ENCODE assay signal across 19 cellular contexts in the genomic region with DNA sequence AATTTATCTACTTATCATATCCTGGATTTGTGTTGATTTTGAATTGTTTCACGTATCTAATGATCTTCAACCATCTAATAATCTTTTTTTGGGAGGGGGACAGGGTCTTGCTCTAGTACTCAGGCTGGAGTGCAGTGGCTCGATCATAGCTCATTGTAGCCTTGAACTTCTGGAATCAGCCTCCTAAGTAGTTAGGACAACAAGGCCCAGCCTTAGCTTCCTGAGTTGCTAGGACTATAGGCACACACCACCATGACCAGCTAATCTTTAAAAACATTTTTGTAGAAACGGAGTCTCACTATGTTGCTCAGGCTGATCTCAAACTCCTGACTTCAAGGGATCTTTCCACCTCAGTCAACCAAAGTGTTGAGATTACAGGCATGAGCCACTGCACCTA.
"Had no signal": no experiment of that assay in that cellular context is flagged by ENCODE, and none has a peak within 500 bp of the region (broad histone marks: within the 10 kb centered on the region; RNA-seq: fewer than 3 reads in every experiment).

No MANE protein-coding gene starts in this region.

- H3K9me3 Mint-ChIP-seq: activated naive CD4-positive, alpha-beta T cell treated with anti-CD3 and anti-CD28 coated beads, Interleukin-2, amount 50 U/mL, for 72 hours; endodermal cell; natural killer cell had no signal

- H3K4me1 Mint-ChIP-seq: endodermal cell, natural killer cell had no signal

- DNase-seq: activated CD4-positive, alpha-beta T cell treated with anti-CD3 and anti-CD28 coated beads, Interleukin-2, amount 50 U/mL, for 1 hour; activated CD4-positive, CD25-positive, alpha-beta regulatory T cell treated with anti-CD3 and anti-CD28 coated beads, Interleukin-2, amount 50 U/mL, for 72 hours; activated CD8-positive, alpha-beta memory T cell treated with anti-CD3 and anti-CD28 coated beads, Interleukin-2, amount 50 U/mL, for 4 hours; activated gamma-delta T cell; adrenal gland; dorsolateral prefrontal cortex; endodermal cell; foreskin keratinocyte; mesendoderm; natural killer cell; stimulated activated CD4-positive, alpha-beta T cell treated with anti-CD3 and anti-CD28 coated beads, Interleukin-4, amount 100 ng/mL, for 1 hour; upper lobe of left lung had no signal

- H3K36me3 ChIP-seq: adrenal gland, thoracic aorta had no signal

- H3K27ac ChIP-seq: adrenal gland, foreskin keratinocyte, hepatocyte, neutrophil, parathyroid adenoma, thoracic aorta, upper lobe of left lung had no signal

- H3K27ac Mint-ChIP-seq: activated naive CD4-positive, alpha-beta T cell treated with anti-CD3 and anti-CD28 coated beads, Interleukin-2, amount 50 U/mL, for 72 hours; endodermal cell; natural killer cell had no signal

- H3K9me3 ChIP-seq: adrenal gland, neutrophil, thoracic aorta, upper lobe of left lung had no signal

- H3K36me3 Mint-ChIP-seq: natural killer cell had no signal

- H3K4me3 Mint-ChIP-seq: endodermal cell, natural killer cell had no signal

- ATAC-seq: activated naive CD4-positive, alpha-beta T cell treated with anti-CD3 and anti-CD28 coated beads, Interleukin-2, amount 50 U/mL, for 72 hours; foreskin keratinocyte; natural killer cell; sciatic nerve had no signal

- H3K4me3 ChIP-seq: adrenal gland, dorsolateral prefrontal cortex, hepatocyte, smooth muscle cell, thoracic aorta, upper lobe of left lung had no signal

- H3K4me1 ChIP-seq: foreskin keratinocyte, parathyroid adenoma had no signal
